In genomic region chr1:185463433-185463832, GRCh38 we compare ENCODE assay signal across 27 cellular contexts.
"Had no signal": no experiment of that assay in that cellular context is flagged by ENCODE, and none has a peak within 500 bp of the region (broad histone marks: within the 10 kb centered on the region; RNA-seq: fewer than 3 reads in every experiment).

No MANE protein-coding gene starts in this region.

- H3K9me3 ChIP-seq: adrenal gland, body of pancreas, esophagus muscularis mucosa, left lung, lower lobe of right lung, right atrium auricular region, stomach, thyroid gland, upper lobe of left lung, vagina had no signal

- H3K27me3 Mint-ChIP-seq: activated B cell treated with CpG ODN at 0.5 μM for 24 hours; activated naive CD8-positive, alpha-beta T cell treated with anti-CD3 and anti-CD28 coated beads for 36 hours had no signal

- ATAC-seq: activated T-cell treated with anti-CD3 and anti-CD28 coated beads, Interleukin-2, amount 50 U/mL, for 72 hours; body of pancreas; foreskin keratinocyte; heart left ventricle; left lung; lower lobe of right lung; stimulated activated naive B cell treated with anti-CD40 and anti-IgM and Interleukin-4, amounts not matched to agents 10 μg/mL and 1 μg/mL and 100 μg/mL, for 72 hours had no signal

- H3K27ac ChIP-seq: adrenal gland, body of pancreas, esophagus muscularis mucosa, foreskin keratinocyte, heart left ventricle, left lung, lower lobe of right lung, neural progenitor cell, parathyroid adenoma, right atrium auricular region, stomach, thyroid gland, upper lobe of left lung, vagina had no signal

- H2AFZ ChIP-seq: neural progenitor cell, parathyroid adenoma had no signal

- FAIRE-seq: colon had no signal

- H3K36me3 Mint-ChIP-seq: activated naive CD8-positive, alpha-beta T cell treated with anti-CD3 and anti-CD28 coated beads for 36 hours; neural progenitor cell; stimulated activated naive B cell treated with anti-CD40 and anti-IgM and Interleukin-4, amounts not matched to agents 10 μg/mL and 1 μg/mL and 100 μg/mL, for 72 hours had no signal

- H3K27ac Mint-ChIP-seq: activated B cell treated with CpG ODN at 0.5 μM for 24 hours; activated naive CD8-positive, alpha-beta T cell treated with anti-CD3 and anti-CD28 coated beads for 36 hours; activated T-cell treated with anti-CD3 and anti-CD28 coated beads, Interleukin-2, amount 50 U/mL, for 72 hours; neural progenitor cell; stimulated activated naive B cell treated with anti-CD40 and anti-IgM and Interleukin-4, amounts not matched to agents 10 μg/mL and 1 μg/mL and 100 μg/mL, for 72 hours had no signal

- H3K27me3 ChIP-seq: adrenal gland, body of pancreas, esophagus muscularis mucosa, foreskin keratinocyte, heart left ventricle, left lung, neural progenitor cell, right atrium auricular region, stomach, thyroid gland, upper lobe of left lung, vagina had no signal

- H3K9me3 Mint-ChIP-seq: activated B cell treated with CpG ODN at 0.5 μM for 24 hours; activated naive CD8-positive, alpha-beta T cell treated with anti-CD3 and anti-CD28 coated beads for 36 hours had no signal

- H3K9ac ChIP-seq: neural progenitor cell, parathyroid adenoma had no signal

- H3K4me3 Mint-ChIP-seq: activated B cell treated with CpG ODN at 0.5 μM for 24 hours; activated naive CD8-positive, alpha-beta T cell treated with anti-CD3 and anti-CD28 coated beads for 36 hours; activated T-cell treated with anti-CD3 and anti-CD28 coated beads, Interleukin-2, amount 50 U/mL, for 72 hours; neural progenitor cell; stimulated activated naive B cell treated with anti-CD40 and anti-IgM and Interleukin-4, amounts not matched to agents 10 μg/mL and 1 μg/mL and 100 μg/mL, for 72 hours had no signal

- H3K79me2 ChIP-seq: parathyroid adenoma had no signal

- H3K36me3 ChIP-seq: adrenal gland, esophagus muscularis mucosa, heart left ventricle, left lung, lower lobe of right lung, neural progenitor cell, right atrium auricular region, stomach, thyroid gland, upper lobe of left lung, vagina had no signal

- DNase-seq: activated B cell treated with CpG ODN at 0.5 μM for 24 hours; activated naive CD4-positive, alpha-beta T cell; activated naive CD8-positive, alpha-beta T cell treated with anti-CD3 and anti-CD28 coated beads for 36 hours; activated T-cell treated with anti-CD3 and anti-CD28 coated beads for 4 hours; activated T-cell treated with anti-CD3 and anti-CD28 coated beads, Interleukin-2, amount 50 U/mL, for 72 hours; adrenal gland; aorta; body of pancreas; dermis blood vessel endothelial cell; effector CD4-positive, alpha-beta T cell; foreskin keratinocyte; heart left ventricle; left lung; lower lobe of right lung; occipital lobe; stimulated activated CD4-positive, alpha-beta T cell treated with anti-CD3 and anti-CD28 coated beads, Interleukin-15, amount 100 ng/mL, for 24 hours; stimulated activated CD4-positive, alpha-beta T cell treated with anti-CD3 and anti-CD28 coated beads, Interleukin-2, amount 100 ng/mL, for 24 hours; stimulated activated naive B cell treated with anti-CD40 and anti-IgM and Interleukin-4, amounts not matched to agents 10 μg/mL and 1 μg/mL and 100 μg/mL, for 72 hours; stomach; thyroid gland; upper lobe of left lung had no signal

- H3K4me1 ChIP-seq: body of pancreas, esophagus muscularis mucosa, foreskin keratinocyte, heart left ventricle, left lung, lower lobe of right lung, neural progenitor cell, parathyroid adenoma, right atrium auricular region, thyroid gland, upper lobe of left lung, vagina had no signal

- H3K4me3 ChIP-seq: adrenal gland, body of pancreas, esophagus muscularis mucosa, heart left ventricle, left lung, lower lobe of right lung, neural progenitor cell, right atrium auricular region, stomach, thyroid gland, upper lobe of left lung, vagina had no signal

- H3K4me2 ChIP-seq: neural progenitor cell had no signal

- H3K4me1 Mint-ChIP-seq: activated B cell treated with CpG ODN at 0.5 μM for 24 hours; activated naive CD8-positive, alpha-beta T cell treated with anti-CD3 and anti-CD28 coated beads for 36 hours; neural progenitor cell; stimulated activated naive B cell treated with anti-CD40 and anti-IgM and Interleukin-4, amounts not matched to agents 10 μg/mL and 1 μg/mL and 100 μg/mL, for 72 hours had no signal
